ENCODE assay signal across 9 cellular contexts in genomic region chr15:40902605-40903561, GRCh38. TPM values are rescaled to one million over a fixed set of nuclear protein-coding genes. Genes with fewer than 3 reads are reported as not detected.
DNase-seq lines count a peak whose midpoint lies in the region; ATAC-seq and TF ChIP-seq lines count a peak whose summit lies in the region.
"Had no signal": no experiment of that assay in that cellular context is flagged by ENCODE, and none has a peak within 500 bp of the region (broad histone marks: within the 10 kb centered on the region; RNA-seq: fewer than 3 reads in every experiment).

No MANE protein-coding gene starts in this region.

- H3K9me3 ChIP-seq in right cardiac atrium (ENCODE audit: control insufficient read depth, low read length) (no peaks in the 10 kb centered on the region), testis (no peaks in the 10 kb centered on the region)
- H3K9me3 ChIP-seq: SJCRH30 had no signal

- CTCF ChIA-PET in activated CD8-positive, alpha-beta memory T cell treated with anti-CD3 and anti-CD28 coated beads, Interleukin-2, amount 10 ng/mL, durations not matched to agents 7 days and 5 days (lab: Charles Lee) = interaction anchor here (0.5 to 11.3 kb wide), 25 partner anchors 7 to 588 kb away, joined by 3 to 406 read pairs (median 6); partner anchors contain the start of genes CHAC1, RAD51 and VPS18

- H3K9me3 Mint-ChIP-seq in activated CD8-positive, alpha-beta memory T cell treated with anti-CD3 and anti-CD28 coated beads, Interleukin-2, amount 10 ng/mL, durations not matched to agents 7 days and 5 days (ENCODE audit: low read depth) = no peaks in the 10 kb centered on the region

- no peak for TF ChIP-seq CTCF in testis (IDR thresholded peaks at IDR 0.05)

- H3K4me3 ChIP-seq in right cardiac atrium (ENCODE audit: low read length) (no peak overlapping the region), testis (no peak overlapping the region)
- H3K4me3 ChIP-seq: SJCRH30 had no signal

- no peak overlapping the region for H3K4me3 Mint-ChIP-seq in activated CD8-positive, alpha-beta memory T cell treated with anti-CD3 and anti-CD28 coated beads, Interleukin-2, amount 10 ng/mL, durations not matched to agents 7 days and 5 days

- H3K4me1 ChIP-seq in right cardiac atrium (ENCODE audit: control insufficient read depth, insufficient read depth, low read length) (peaks cover 6% of the 10 kb centered on the region), testis (peaks cover 18% of the 10 kb centered on the region)

- H3K4me1 Mint-ChIP-seq in activated CD8-positive, alpha-beta memory T cell treated with anti-CD3 and anti-CD28 coated beads, Interleukin-2, amount 10 ng/mL, durations not matched to agents 7 days and 5 days = peaks cover 33% of the 10 kb centered on the region

- DNase-seq in activated CD8-positive, alpha-beta memory T cell treated with anti-CD3 and anti-CD28 coated beads, Interleukin-2, amount 10 ng/mL, durations not matched to agents 7 days and 5 days = no peak
- no peak for DNase-seq in activated CD8-positive, alpha-beta memory T cell treated with anti-CD3 and anti-CD28 coated beads, Interleukin-2, amount 50 U/mL, for 48 hours
- DNase-seq in amniotic epithelial cell (ENCODE audit: low read depth) = peak; percentile 85
- DNase-seq in right cardiac atrium = peak in 2 of 3 donors; percentile 63 to 77
- DNase-seq in testis = peak; percentile 41
- DNase-seq in NCI-H2227 (lab: John Stamatoyannopoulos, UW; ENCODE audit: unreplicated experiment) = no peak
- DNase-seq in NCI-H1436 treated with DMSO at 0.1 percent for 48 hours (lab: John Stamatoyannopoulos, UW) = no peak
- DNase-seq: SJCRH30 had no signal

- 79% methylated on average over 33 of the region's 33 CpGs for WGBS in right cardiac atrium
- 75 to 86% methylated on average over 4 to 33 of the region's 33 CpGs for WGBS in testis, 2 donors

- H3K27ac ChIP-seq in right cardiac atrium (ENCODE audit: low read length) = no peak overlapping the region
- no peak overlapping the region for H3K27ac ChIP-seq in testis
- H3K27ac ChIP-seq: SJCRH30 had no signal

- no peaks in the 10 kb centered on the region for H3K36me3 ChIP-seq in testis (ENCODE audit: low read depth, missing control alignments)

- H3K27ac Mint-ChIP-seq in activated CD8-positive, alpha-beta memory T cell treated with anti-CD3 and anti-CD28 coated beads, Interleukin-2, amount 10 ng/mL, durations not matched to agents 7 days and 5 days = peak overlapping the region; percentile 69

- H3K27me3 ChIP-seq in right cardiac atrium (ENCODE audit: control insufficient read depth, insufficient read depth) (no peaks in the 10 kb centered on the region), testis (no peaks in the 10 kb centered on the region)
- H3K27me3 ChIP-seq: SJCRH30 had no signal

- no peak for ATAC-seq in activated CD8-positive, alpha-beta memory T cell treated with anti-CD3 and anti-CD28 coated beads, Interleukin-2, amount 10 ng/mL, durations not matched to agents 7 days and 5 days
- ATAC-seq in right cardiac atrium (no peak), HG02642 (IDR thresholded peaks at IDR 0.05; ENCODE audit: poor library complexity, unreplicated experiment) (no peak)

- peaks cover 16% of the 10 kb centered on the region for H3K36me3 Mint-ChIP-seq in activated CD8-positive, alpha-beta memory T cell treated with anti-CD3 and anti-CD28 coated beads, Interleukin-2, amount 10 ng/mL, durations not matched to agents 7 days and 5 days

- TF ChIP-seq POLR2A in testis (IDR thresholded peaks at IDR 0.05) = no peak

- H3K27me3 Mint-ChIP-seq in activated CD8-positive, alpha-beta memory T cell treated with anti-CD3 and anti-CD28 coated beads, Interleukin-2, amount 10 ng/mL, durations not matched to agents 7 days and 5 days = no peaks in the 10 kb centered on the region

- intact Hi-C loops in right cardiac atrium (cut with DNase I) = loop anchor here in 3 of 4 donors (2.0 to 5.0 kb wide), 3 partner anchors 116 to 429 kb away; partner anchors contain the start of genes NUSAP1 (in 1 of the 3) and OIP5 (in 1 of the 3)
- intact Hi-C loops in testis (cut with DNase I; ENCODE audit: low total_unique reads) = loop anchor here (10.0 kb wide), 1 partner anchor 282 kb away; no protein-coding TSS in a partner anchor

RNA-seq across cellular contexts. Expression of gene VPS18, which starts 8.6 kb away (rescaled TPM):
- 10 to 100 TPM; 16.9 to 19.5 TPM for total RNA-seq in activated CD8-positive, alpha-beta memory T cell treated with anti-CD3 and anti-CD28 coated beads, Interleukin-2, amount 10 ng/mL, durations not matched to agents 7 days and 5 days
- total RNA-seq in right cardiac atrium (10 to 100 TPM; 17.6 to 21.0 (median 19.4) TPM), testis (10 to 100 TPM; 25.5 to 33.4 TPM)
- polyA plus RNA-seq in right cardiac atrium (12.7 TPM), testis (ENCODE audit: insufficient read depth, low read depth, low replicate concordance) (16.3 TPM)

RNA-seq across cellular contexts. Expression of gene DLL4, which starts 26.3 kb away (rescaled TPM):
- under 1 TPM in 1 of 2 experiments, not detected in 1; 0.12 TPM for total RNA-seq in activated CD8-positive, alpha-beta memory T cell treated with anti-CD3 and anti-CD28 coated beads, Interleukin-2, amount 10 ng/mL, durations not matched to agents 7 days and 5 days
- total RNA-seq in right cardiac atrium (10 to 100 TPM in 1 of 4 donors, 1 to 10 TPM in 3; 5.9 to 14.4 (median 7.2) TPM), testis (1 to 10 TPM; 3.5 to 3.9 TPM)
- polyA plus RNA-seq in right cardiac atrium (7.2 TPM), testis (ENCODE audit: insufficient read depth, low read depth, low replicate concordance) (2.0 TPM)

RNA-seq across cellular contexts. Expression of gene RHOV, which starts 28.8 kb away (rescaled TPM):
- total RNA-seq in activated CD8-positive, alpha-beta memory T cell treated with anti-CD3 and anti-CD28 coated beads, Interleukin-2, amount 10 ng/mL, durations not matched to agents 7 days and 5 days = not detected
- total RNA-seq in right cardiac atrium (not detected), testis (under 1 TPM; 0.24 to 0.50 TPM)
- polyA plus RNA-seq in right cardiac atrium (not detected), testis (ENCODE audit: insufficient read depth, low read depth, low replicate concordance) (0.91 TPM)

RNA-seq across cellular contexts. Expression of gene CHAC1, which starts 50.4 kb away (rescaled TPM):
- total RNA-seq in activated CD8-positive, alpha-beta memory T cell treated with anti-CD3 and anti-CD28 coated beads, Interleukin-2, amount 10 ng/mL, durations not matched to agents 7 days and 5 days = 10 to 100 TPM in 1 of 2 experiments, 1 to 10 TPM in 1; 8.3 to 13.0 TPM
- total RNA-seq in right cardiac atrium = 1 to 10 TPM; 1.6 to 2.0 (median 1.7) TPM
- 3.2 TPM for polyA plus RNA-seq in right cardiac atrium
- total RNA-seq in testis = 1 to 10 TPM; 2.5 to 5.9 TPM
- polyA plus RNA-seq in testis (ENCODE audit: insufficient read depth, low read depth, low replicate concordance) = 1.8 TPM

RNA-seq across cellular contexts. Expression of gene SPINT1, which starts 59.0 kb away (rescaled TPM):
- total RNA-seq in activated CD8-positive, alpha-beta memory T cell treated with anti-CD3 and anti-CD28 coated beads, Interleukin-2, amount 10 ng/mL, durations not matched to agents 7 days and 5 days = 1 to 10 TPM; 3.7 to 4.0 TPM
- total RNA-seq in right cardiac atrium (1 to 10 TPM in 1 of 4 donors, under 1 TPM in 3; 0.46 to 1.1 (median 0.66) TPM), testis (10 to 100 TPM in 1 of 2 donors, 1 to 10 TPM in 1; 9.5 to 10.5 TPM)
- polyA plus RNA-seq in right cardiac atrium (0.43 TPM), testis (ENCODE audit: insufficient read depth, low read depth, low replicate concordance) (7.2 TPM)
- total RNA-seq: SJCRH30 had no signal

Comparison
In these comparisons a context has a peak if more than half of its experiments do, and no peak if none do; other contexts are left out.
1. DNase-seq: peak in amniotic epithelial cell (single experiment), right cardiac atrium (2 of 3) and testis (single experiment); none in activated CD8-positive, alpha-beta memory T cell treated with anti-CD3 and anti-CD28 coated beads, Interleukin-2, amount 10 ng/mL, durations not matched to agents 7 days and 5 days (single experiment), activated CD8-positive, alpha-beta memory T cell treated with anti-CD3 and anti-CD28 coated beads, Interleukin-2, amount 50 U/mL, for 48 hours (single experiment), NCI-H2227 (single experiment) and NCI-H1436 treated with DMSO at 0.1 percent for 48 hours (single experiment).
2. RNA of gene DLL4, which starts 26.3 kb away (total RNA-seq): 5.9 to 14.4 TPM in right cardiac atrium and 3.5 to 3.9 TPM in testis; 0.12 TPM in activated CD8-positive, alpha-beta memory T cell treated with anti-CD3 and anti-CD28 coated beads, Interleukin-2, amount 10 ng/mL, durations not matched to agents 7 days and 5 days; every median in the first group is over 4 times any median in the second.